ENCODE assay signal across 15 cellular contexts in the genomic region with DNA sequence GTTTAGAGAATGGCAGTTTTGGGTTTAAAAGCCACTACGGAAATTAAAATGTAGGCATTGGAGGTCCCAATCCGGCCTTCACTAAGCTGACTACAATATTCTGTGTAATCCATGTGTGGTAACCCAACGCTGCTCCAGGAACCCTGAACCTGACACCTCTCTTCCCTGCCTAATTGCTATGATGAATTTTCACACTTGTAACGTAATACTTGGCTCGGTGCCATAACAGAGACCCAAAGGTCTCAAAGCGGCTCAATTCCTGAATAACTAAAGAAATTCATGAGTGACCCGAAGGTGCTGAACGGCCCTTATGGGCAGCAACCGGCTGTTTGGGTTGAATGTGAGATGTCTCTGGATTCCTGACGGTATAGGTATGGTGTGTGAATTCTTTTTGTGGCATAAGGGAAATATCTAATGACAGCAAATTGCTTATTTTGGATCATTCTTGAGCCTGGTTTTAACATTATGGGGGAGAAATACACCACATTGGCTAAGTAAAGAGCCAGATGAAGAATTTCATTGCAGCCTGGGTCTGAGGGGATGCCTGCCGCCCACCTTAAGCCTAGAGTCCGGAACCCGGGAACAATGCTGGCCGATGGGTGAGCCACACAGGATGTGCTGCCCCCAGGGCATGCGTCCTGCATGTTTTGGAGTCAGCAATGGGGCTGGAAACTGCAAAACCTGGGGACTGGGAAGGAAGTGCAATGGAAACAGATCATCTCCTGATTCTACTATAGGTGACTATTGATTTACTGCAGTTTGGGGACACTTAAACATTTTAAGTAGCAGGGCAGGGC.
"Had no signal": no experiment of that assay in that cellular context is flagged by ENCODE, and none has a peak within 500 bp of the region (broad histone marks: within the 10 kb centered on the region; RNA-seq: fewer than 3 reads in every experiment).

No MANE protein-coding gene starts in this region.

- H3K36me3 ChIP-seq: gastroesophageal sphincter, sigmoid colon, suprapubic skin had no signal

- H3K27ac ChIP-seq: gastroesophageal sphincter, sigmoid colon, suprapubic skin had no signal

- H3K4me3 ChIP-seq: gastroesophageal sphincter, sigmoid colon, suprapubic skin had no signal

- DNase-seq: activated CD4-positive, alpha-beta T cell treated with anti-CD3 and anti-CD28 coated beads, Interleukin-2, amount 50 U/mL, for 4 hours; activated CD4-positive, CD25-positive, alpha-beta regulatory T cell; activated CD8-positive, alpha-beta memory T cell treated with anti-CD3 and anti-CD28 coated beads, Interleukin-2, amount 10 ng/mL, durations not matched to agents 7 days and 5 days; activated effector memory CD4-positive, alpha-beta T cell treated with anti-CD3 and anti-CD28 coated beads, Interleukin-2, amount 50 U/mL, for 16 hours; activated T-cell treated with anti-CD3 and anti-CD28 coated beads, Interleukin-2, amount 50 U/mL, for 24 hours; amygdala; cortex of kidney; effector CD8-positive, alpha-beta T cell; kidney; left ventricle myocardium superior; sigmoid colon; stimulated activated CD4-positive, alpha-beta T cell treated with anti-CD3 and anti-CD28 coated beads, Interleukin-2, amount 100 ng/mL, for 24 hours; stimulated activated naive CD8-positive, alpha-beta T cell treated with anti-CD3 and anti-CD28 coated beads, Interleukin-15, Interleukin-2, amounts not matched to agents 100 U/mL and 50 U/mL, for 24 hours had no signal

- H3K4me1 ChIP-seq: gastroesophageal sphincter, sigmoid colon, suprapubic skin had no signal

- H3K27me3 ChIP-seq: sigmoid colon had no signal
